In genomic region chr2:235611756-235612155, GRCh38 we compare ENCODE assay signal across 17 cellular contexts.
"Had no signal": no experiment of that assay in that cellular context is flagged by ENCODE, and none has a peak within 500 bp of the region (broad histone marks: within the 10 kb centered on the region; RNA-seq: fewer than 3 reads in every experiment).

No MANE protein-coding gene starts in this region.

- H3K4me3 ChIP-seq: adrenal gland, gastroesophageal sphincter, left lung, ovary, stomach, thyroid gland, uterus had no signal

- H3K27ac ChIP-seq: adrenal gland, epithelial cell of prostate, gastroesophageal sphincter, left lung, ovary, stomach, thyroid gland, uterus, WERI-Rb-1 had no signal

- DNase-seq: activated CD4-positive, alpha-beta T cell treated with anti-CD3 and anti-CD28 coated beads for 4 hours; activated CD8-positive, alpha-beta memory T cell treated with anti-CD3 and anti-CD28 coated beads, Interleukin-2, amount 50 U/mL, for 4 hours; activated CD8-positive, alpha-beta T cell treated with anti-CD3 and anti-CD28 coated beads for 36 hours; activated naive CD4-positive, alpha-beta T cell treated with anti-CD3 and anti-CD28 coated beads, Interleukin-2, amount 50 U/mL, for 16 hours; adrenal gland; cortex of kidney; effector memory CD4-positive, alpha-beta T cell; left lung; ovary; stomach; T-helper 9 cell; thyroid gland; uterus; WERI-Rb-1 had no signal

- ATAC-seq: activated CD8-positive, alpha-beta T cell treated with anti-CD3 and anti-CD28 coated beads for 36 hours; gastroesophageal sphincter; left lung; natural killer cell treated with Interleukin-12 subunit alpha and Interleukin-12 subunit beta and Interleukin-15 and Interleukin-18, amount 100 ng/mL, for 72 hours had no signal

- H3K9me3 ChIP-seq: adrenal gland, gastroesophageal sphincter, left lung, ovary, stomach, thyroid gland, uterus had no signal

- H3K27me3 ChIP-seq: adrenal gland, gastroesophageal sphincter, left lung, ovary, stomach, thyroid gland, uterus had no signal

- H3K36me3 ChIP-seq: adrenal gland, gastroesophageal sphincter, left lung, ovary, stomach, thyroid gland, uterus, WERI-Rb-1 had no signal

- H3K4me1 ChIP-seq: uterus had no signal
